ENCODE assay signal across 9 cellular contexts in the genomic region with DNA sequence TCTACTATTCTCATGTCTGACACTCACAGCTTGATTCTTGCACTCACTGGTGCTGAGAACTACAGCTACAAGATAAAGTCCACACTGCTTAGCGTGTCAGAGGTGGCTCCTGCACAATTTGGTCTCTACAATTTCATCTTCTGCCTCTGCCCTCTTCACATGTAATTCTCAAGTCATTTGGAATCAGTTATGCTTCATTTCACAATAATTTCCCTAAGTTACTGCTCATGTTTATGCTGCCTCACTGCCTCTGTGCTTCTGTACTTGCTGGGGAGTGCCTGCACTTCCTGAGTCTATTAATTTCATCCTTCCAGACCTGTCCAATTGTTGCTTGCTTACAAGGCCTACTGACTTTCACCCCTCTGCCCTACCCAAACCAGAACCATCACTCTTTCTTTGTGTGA. TPM values are rescaled to one million over a fixed set of nuclear protein-coding genes. Genes with fewer than 3 reads are reported as not detected.
DNase-seq lines count a peak whose midpoint lies in the region; ATAC-seq and TF ChIP-seq lines count a peak whose summit lies in the region.
"Had no signal": no experiment of that assay in that cellular context is flagged by ENCODE, and none has a peak within 500 bp of the region (broad histone marks: within the 10 kb centered on the region; RNA-seq: fewer than 3 reads in every experiment).

No MANE protein-coding gene starts in this region.

- no peak for ATAC-seq in HG02884 (IDR thresholded peaks at IDR 0.05; ENCODE audit: unreplicated experiment)

- intact Hi-C loops in colonic mucosa (cut with DNase I): no loop called here

- no peaks in the 10 kb centered on the region for H3K36me3 ChIP-seq in BLaER1 treated with 17β-estradiol and CSF1 and Interleukin-3, amounts not matched to agents 10 nM and 100 nM
- H3K36me3 ChIP-seq in colonic mucosa: no peaks in the 10 kb centered on the region

- no peaks in the 10 kb centered on the region for H3K27me3 ChIP-seq in BLaER1 treated with 17β-estradiol and CSF1 and Interleukin-3, amounts not matched to agents 10 nM and 100 nM
- no peaks in the 10 kb centered on the region for H3K27me3 ChIP-seq in colonic mucosa

- peak overlapping the region; percentile 93 for H3K27ac Mint-ChIP-seq in osteocyte (ENCODE audit: unreplicated experiment)

- peaks cover 17 to 43% (median 29%) of the 10 kb centered on the region in 10 experiments for H3K4me1 ChIP-seq in BLaER1 treated with 17β-estradiol and CSF1 and Interleukin-3, amounts not matched to agents 10 nM and 100 nM
- H3K4me1 ChIP-seq in colonic mucosa: no peaks in the 10 kb centered on the region

- H3K9me3 Mint-ChIP-seq in osteocyte (ENCODE audit: unreplicated experiment): no peaks in the 10 kb centered on the region

- H3K4me3 Mint-ChIP-seq in osteocyte (ENCODE audit: unreplicated experiment): no peak overlapping the region

- H3K9me3 ChIP-seq in BLaER1 treated with 17β-estradiol and CSF1 and Interleukin-3, amounts not matched to agents 10 nM and 100 nM (replicated peaks in 1 of 11): no peaks in the 10 kb centered on the region
- H3K9me3 ChIP-seq in colonic mucosa: no peaks in the 10 kb centered on the region

- H3K4me3 ChIP-seq in BLaER1 treated with 17β-estradiol and CSF1 and Interleukin-3, amounts not matched to agents 10 nM and 100 nM: no peak overlapping the region
- H3K4me3 ChIP-seq in fibroblast of mammary gland (ENCODE audit: control insufficient read depth, low read depth, low read length) (no peak overlapping the region), colonic mucosa (no peak overlapping the region)

- H3K36me3 Mint-ChIP-seq in osteocyte (ENCODE audit: unreplicated experiment): peaks cover 3% of the 10 kb centered on the region

- H3K9ac ChIP-seq in BLaER1 treated with 17β-estradiol and CSF1 and Interleukin-3, amounts not matched to agents 10 nM and 100 nM: peak overlapping the region in 7 of 11 experiments; percentile 3 to 50 (median 26); a peak in 6 of 22 replicates
- no peak overlapping the region for H3K9ac ChIP-seq in colonic mucosa (ENCODE audit: low read depth in 2 of 2, low read length in 2 of 2)

- no peaks in the 10 kb centered on the region for H4K20me1 ChIP-seq in BLaER1 treated with 17β-estradiol and CSF1 and Interleukin-3, amounts not matched to agents 10 nM and 100 nM

- DNase-seq in NCI-H69 (lab: John Stamatoyannopoulos, UW) (peak; percentile 33), fibroblast of mammary gland (ENCODE audit: low read depth) (peak; percentile 85), osteocyte (ENCODE audit: extremely low spot score, unreplicated experiment) (no peak), colonic mucosa (no peak), LoVo (ENCODE audit: low spot score) (no peak)
- DNase-seq in stimulated activated CD4-positive, alpha-beta T cell treated with anti-CD3 and anti-CD28 coated beads, Interleukin-15, amount 100 ng/mL, for 24 hours: no peak
- DNase-seq: NCI-H1930 had no signal

- H3K4me2 ChIP-seq in BLaER1 treated with 17β-estradiol and CSF1 and Interleukin-3, amounts not matched to agents 10 nM and 100 nM: peak overlapping the region; percentile 41 to 70 (median 59)

- H3K27me3 Mint-ChIP-seq in osteocyte (ENCODE audit: unreplicated experiment): no peaks in the 10 kb centered on the region

- peak overlapping the region in 9 of 11 experiments; percentile 21 to 70 (median 52); a peak in 17 of 22 replicates for H3K27ac ChIP-seq in BLaER1 treated with 17β-estradiol and CSF1 and Interleukin-3, amounts not matched to agents 10 nM and 100 nM
- no peak overlapping the region for H3K27ac ChIP-seq in colonic mucosa

- H3K4me1 Mint-ChIP-seq in osteocyte (ENCODE audit: unreplicated experiment): peaks cover 50% of the 10 kb centered on the region

- TF ChIP-seq CTCF in fibroblast of mammary gland (conservative IDR thresholded peaks at IDR 0.05; ENCODE audit: control insufficient read depth, insufficient read depth, low read depth, low read length) (no peak), osteocyte (IDR thresholded peaks at IDR 0.05) (no peak), colonic mucosa (IDR thresholded peaks at IDR 0.05) (no peak)

RNA-seq across cellular contexts. Expression of a gene that starts 11.6 kb away (rescaled TPM):
- total RNA-seq in osteocyte (53.6 and 63.3 TPM in 2 replicates), colonic mucosa (10 to 100 TPM; 31.7 to 37.1 TPM)

Comparison
In these comparisons a context has a peak if more than half of its experiments do, and no peak if none do; other contexts are left out.
1. H3K9ac ChIP-seq: peak in BLaER1 treated with 17β-estradiol and CSF1 and Interleukin-3, amounts not matched to agents 10 nM and 100 nM (7 of 11); none in colonic mucosa (0 of 2).
2. DNase-seq: peak in NCI-H69 (single experiment) and fibroblast of mammary gland (single experiment); none in osteocyte (single experiment), colonic mucosa (single experiment), LoVo (single experiment) and stimulated activated CD4-positive, alpha-beta T cell treated with anti-CD3 and anti-CD28 coated beads, Interleukin-15, amount 100 ng/mL, for 24 hours (single experiment).